In the genomic region with DNA sequence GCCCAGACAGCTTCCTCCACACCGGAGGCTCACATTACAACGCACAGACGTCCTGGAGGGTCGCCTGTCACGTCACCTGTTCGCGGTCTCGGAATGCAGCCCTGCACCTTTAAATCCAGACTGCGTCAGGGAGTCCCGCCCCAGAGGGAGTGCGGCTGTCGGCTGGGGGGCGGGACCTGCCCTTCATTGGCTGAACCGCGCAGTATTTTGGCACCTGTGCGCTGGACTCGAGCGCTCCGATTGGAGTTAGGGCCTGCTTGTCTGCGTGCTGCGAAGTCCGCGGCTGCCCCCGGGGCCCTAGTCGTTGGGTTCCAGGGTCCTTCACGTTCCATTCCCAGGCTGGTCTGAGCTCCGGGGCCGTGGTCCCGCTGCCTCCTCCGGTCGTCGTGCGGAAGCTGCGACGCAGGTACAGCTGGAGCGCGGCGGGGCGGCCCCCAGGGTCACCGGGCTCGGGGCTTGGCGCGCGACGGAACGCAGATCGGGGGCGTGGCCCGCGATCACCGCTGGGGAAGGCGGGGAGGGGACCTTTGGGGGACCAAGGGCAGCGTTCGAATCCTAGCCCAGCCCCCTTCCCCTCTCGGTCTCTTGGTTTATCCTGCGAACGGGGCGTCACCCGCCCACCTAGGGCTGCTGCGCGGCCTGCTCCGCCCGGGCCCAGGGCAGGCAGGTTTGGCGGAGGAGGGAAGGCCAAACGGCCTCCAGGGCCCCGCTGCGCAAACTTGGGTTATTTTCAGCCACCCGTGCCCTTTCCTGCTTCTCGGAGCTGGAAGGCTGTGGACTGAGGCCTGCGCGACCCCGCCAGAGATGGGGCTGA, we compare ENCODE assay signal across 1 cellular context.
TF ChIP-seq lines count a peak whose summit lies in the region.

A gene with protein sequence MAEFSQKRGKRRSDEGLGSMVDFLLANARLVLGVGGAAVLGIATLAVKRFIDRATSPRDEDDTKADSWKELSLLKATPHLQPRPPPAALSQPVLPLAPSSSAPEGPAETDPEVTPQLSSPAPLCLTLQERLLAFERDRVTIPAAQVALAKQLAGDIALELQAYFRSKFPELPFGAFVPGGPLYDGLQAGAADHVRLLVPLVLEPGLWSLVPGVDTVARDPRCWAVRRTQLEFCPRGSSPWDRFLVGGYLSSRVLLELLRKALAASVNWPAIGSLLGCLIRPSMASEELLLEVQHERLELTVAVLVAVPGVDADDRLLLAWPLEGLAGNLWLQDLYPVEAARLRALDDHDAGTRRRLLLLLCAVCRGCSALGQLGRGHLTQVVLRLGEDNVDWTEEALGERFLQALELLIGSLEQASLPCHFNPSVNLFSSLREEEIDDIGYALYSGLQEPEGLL (plus strand): TSS at position 331 of the 814 bp plus-strand sequence. CDS start 2,059 bp downstream, outside the sequence.

TF ChIP-seq in HEK293, 187 proteins besides CTCF, POLR2A, EP300 and RAD21 (continued from another document and continues in another):
- TF ChIP-seq INSM2 (tag by site-specific recombination; IDR thresholded peaks at IDR 0.05) (0 out of 2 replicates have a peak, but pooled peaks have one; percentile 4), ZNF561 (tag by site-specific recombination; IDR thresholded peaks at IDR 0.05; ENCODE audit: borderline replicate concordance) (0 out of 2 replicates have a peak, but pooled peaks have one; percentile 68), ZNF19 (tag by site-specific recombination; IDR thresholded peaks at IDR 0.05; ENCODE audit: low read depth) (no peak), ZNF223 (tag by site-specific recombination; IDR thresholded peaks at IDR 0.05) (no peak), ZNF843 (tag by site-specific recombination; IDR thresholded peaks at IDR 0.05) (no peak; the same call in 1 of the 2 replicates), ZBTB11 (tag by site-specific recombination; conservative IDR thresholded peaks at IDR 0.05; ENCODE audit: low read depth) (peak; percentile 79), BCL11B (tag by site-specific recombination; IDR thresholded peaks at IDR 0.05; ENCODE audit: low read depth) (peak; percentile 79; the same call in 1 of the 2 replicates), ZNF16 (tag by site-specific recombination; IDR thresholded peaks at IDR 0.05; ENCODE audit: low read depth) (no peak), ZNF311 (tag by site-specific recombination; IDR thresholded peaks at IDR 0.05; ENCODE audit: borderline replicate concordance) (no peak), ZNF529 (tag by site-specific recombination; IDR thresholded peaks at IDR 0.05; ENCODE audit: insufficient replicate concordance) (no peak), ZNF571 (tag by site-specific recombination; IDR thresholded peaks at IDR 0.05) (no peak), SCRT2 (tag by site-specific recombination; IDR thresholded peaks at IDR 0.05) (peak; percentile 98), GLIS1 (tag by site-specific recombination; IDR thresholded peaks at IDR 0.05) (peak; percentile 48; the same call in 1 of the 2 replicates), SP2 (tag by site-specific recombination; IDR thresholded peaks at IDR 0.05) (peak; percentile 97), ZEB2 (tag by site-specific recombination; IDR thresholded peaks at IDR 0.05) (peak; percentile 90), KLF8 (tag by site-specific recombination; IDR thresholded peaks at IDR 0.05) (peak; percentile 71), SP7 (tag by site-specific recombination; IDR thresholded peaks at IDR 0.05) (peak; percentile 64; the same call in 1 of the 2 replicates), ZIC2 (tag by site-specific recombination; IDR thresholded peaks at IDR 0.05) (peak; percentile 80), ZFP37 (tag by site-specific recombination; IDR thresholded peaks at IDR 0.05) (peak; percentile 60; the same call in 1 of the 2 replicates), ZNF174 (tag by site-specific recombination; IDR thresholded peaks at IDR 0.05) (no peak), HOXC10 (CRISPR knock-in tag; IDR thresholded peaks at IDR 0.05) (peak; percentile 99)
- TF ChIP-seq, protein P1, sequence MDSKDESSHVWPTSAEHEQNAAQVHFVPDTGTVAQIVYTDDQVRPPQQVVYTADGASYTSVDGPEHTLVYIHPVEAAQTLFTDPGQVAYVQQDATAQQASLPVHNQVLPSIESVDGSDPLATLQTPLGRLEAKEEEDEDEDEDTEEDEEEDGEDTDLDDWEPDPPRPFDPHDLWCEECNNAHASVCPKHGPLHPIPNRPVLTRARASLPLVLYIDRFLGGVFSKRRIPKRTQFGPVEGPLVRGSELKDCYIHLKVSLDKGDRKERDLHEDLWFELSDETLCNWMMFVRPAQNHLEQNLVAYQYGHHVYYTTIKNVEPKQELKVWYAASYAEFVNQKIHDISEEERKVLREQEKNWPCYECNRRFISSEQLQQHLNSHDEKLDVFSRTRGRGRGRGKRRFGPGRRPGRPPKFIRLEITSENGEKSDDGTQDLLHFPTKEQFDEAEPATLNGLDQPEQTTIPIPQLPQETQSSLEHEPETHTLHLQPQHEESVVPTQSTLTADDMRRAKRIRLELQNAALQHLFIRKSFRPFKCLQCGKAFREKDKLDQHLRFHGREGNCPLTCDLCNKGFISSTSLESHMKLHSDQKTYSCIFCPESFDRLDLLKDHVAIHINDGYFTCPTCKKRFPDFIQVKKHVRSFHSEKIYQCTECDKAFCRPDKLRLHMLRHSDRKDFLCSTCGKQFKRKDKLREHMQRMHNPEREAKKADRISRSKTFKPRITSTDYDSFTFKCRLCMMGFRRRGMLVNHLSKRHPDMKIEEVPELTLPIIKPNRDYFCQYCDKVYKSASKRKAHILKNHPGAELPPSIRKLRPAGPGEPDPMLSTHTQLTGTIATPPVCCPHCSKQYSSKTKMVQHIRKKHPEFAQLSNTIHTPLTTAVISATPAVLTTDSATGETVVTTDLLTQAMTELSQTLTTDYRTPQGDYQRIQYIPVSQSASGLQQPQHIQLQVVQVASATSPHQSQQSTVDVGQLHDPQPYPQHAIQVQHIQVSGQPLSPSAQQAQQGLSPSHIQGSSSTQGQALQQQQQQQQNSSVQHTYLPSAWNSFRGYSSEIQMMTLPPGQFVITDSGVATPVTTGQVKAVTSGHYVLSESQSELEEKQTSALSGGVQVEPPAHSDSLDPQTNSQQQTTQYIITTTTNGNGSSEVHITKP (tag by site-specific recombination; IDR thresholded peaks at IDR 0.05): peak; percentile 97
- TF ChIP-seq, protein P2, sequence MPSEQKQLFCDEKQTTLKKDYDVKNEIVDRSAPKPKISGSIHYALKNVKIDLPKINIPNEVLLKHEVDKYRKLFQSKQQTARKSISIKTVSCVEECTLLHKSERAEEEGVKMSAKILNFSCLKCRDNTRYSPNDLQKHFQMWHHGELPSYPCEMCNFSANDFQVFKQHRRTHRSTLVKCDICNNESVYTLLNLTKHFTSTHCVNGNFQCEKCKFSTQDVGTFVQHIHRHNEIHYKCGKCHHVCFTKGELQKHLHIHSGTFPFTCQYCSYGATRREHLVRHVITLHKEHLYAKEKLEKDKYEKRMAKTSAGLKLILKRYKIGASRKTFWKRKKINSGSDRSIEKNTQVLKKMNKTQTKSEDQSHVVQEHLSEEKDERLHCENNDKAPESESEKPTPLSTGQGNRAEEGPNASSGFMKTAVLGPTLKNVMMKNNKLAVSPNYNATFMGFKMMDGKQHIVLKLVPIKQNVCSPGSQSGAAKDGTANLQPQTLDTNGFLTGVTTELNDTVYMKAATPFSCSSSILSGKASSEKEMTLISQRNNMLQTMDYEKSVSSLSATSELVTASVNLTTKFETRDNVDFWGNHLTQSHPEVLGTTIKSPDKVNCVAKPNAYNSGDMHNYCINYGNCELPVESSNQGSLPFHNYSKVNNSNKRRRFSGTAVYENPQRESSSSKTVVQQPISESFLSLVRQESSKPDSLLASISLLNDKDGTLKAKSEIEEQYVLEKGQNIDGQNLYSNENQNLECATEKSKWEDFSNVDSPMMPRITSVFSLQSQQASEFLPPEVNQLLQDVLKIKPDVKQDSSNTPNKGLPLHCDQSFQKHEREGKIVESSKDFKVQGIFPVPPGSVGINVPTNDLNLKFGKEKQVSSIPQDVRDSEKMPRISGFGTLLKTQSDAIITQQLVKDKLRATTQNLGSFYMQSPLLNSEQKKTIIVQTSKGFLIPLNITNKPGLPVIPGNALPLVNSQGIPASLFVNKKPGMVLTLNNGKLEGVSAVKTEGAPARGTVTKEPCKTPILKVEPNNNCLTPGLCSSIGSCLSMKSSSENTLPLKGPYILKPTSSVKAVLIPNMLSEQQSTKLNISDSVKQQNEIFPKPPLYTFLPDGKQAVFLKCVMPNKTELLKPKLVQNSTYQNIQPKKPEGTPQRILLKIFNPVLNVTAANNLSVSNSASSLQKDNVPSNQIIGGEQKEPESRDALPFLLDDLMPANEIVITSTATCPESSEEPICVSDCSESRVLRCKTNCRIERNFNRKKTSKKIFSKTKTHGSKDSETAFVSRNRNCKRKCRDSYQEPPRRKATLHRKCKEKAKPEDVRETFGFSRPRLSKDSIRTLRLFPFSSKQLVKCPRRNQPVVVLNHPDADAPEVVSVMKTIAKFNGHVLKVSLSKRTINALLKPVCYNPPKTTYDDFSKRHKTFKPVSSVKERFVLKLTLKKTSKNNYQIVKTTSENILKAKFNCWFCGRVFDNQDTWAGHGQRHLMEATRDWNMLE (tag by site-specific recombination; conservative IDR thresholded peaks at IDR 0.05; ENCODE audit: low read depth): no peak
- TF ChIP-seq, protein P3, sequence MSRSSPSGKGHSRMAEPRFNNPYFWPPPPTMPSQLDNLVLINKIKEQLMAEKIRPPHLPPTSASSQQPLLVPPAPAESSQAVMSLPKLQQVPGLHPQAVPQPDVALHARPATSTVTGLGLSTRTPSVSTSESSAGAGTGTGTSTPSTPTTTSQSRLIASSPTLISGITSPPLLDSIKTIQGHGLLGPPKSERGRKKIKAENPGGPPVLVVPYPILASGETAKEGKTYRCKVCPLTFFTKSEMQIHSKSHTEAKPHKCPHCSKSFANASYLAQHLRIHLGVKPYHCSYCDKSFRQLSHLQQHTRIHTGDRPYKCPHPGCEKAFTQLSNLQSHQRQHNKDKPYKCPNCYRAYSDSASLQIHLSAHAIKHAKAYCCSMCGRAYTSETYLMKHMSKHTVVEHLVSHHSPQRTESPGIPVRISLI (tag by site-specific recombination; IDR thresholded peaks at IDR 0.05): no peak
- TF ChIP-seq, protein P4, sequence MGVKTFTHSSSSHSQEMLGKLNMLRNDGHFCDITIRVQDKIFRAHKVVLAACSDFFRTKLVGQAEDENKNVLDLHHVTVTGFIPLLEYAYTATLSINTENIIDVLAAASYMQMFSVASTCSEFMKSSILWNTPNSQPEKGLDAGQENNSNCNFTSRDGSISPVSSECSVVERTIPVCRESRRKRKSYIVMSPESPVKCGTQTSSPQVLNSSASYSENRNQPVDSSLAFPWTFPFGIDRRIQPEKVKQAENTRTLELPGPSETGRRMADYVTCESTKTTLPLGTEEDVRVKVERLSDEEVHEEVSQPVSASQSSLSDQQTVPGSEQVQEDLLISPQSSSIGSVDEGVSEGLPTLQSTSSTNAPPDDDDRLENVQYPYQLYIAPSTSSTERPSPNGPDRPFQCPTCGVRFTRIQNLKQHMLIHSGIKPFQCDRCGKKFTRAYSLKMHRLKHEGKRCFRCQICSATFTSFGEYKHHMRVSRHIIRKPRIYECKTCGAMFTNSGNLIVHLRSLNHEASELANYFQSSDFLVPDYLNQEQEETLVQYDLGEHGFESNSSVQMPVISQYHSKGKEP (tag by site-specific recombination; IDR thresholded peaks at IDR 0.05): no peak
- TF ChIP-seq, protein P5, sequence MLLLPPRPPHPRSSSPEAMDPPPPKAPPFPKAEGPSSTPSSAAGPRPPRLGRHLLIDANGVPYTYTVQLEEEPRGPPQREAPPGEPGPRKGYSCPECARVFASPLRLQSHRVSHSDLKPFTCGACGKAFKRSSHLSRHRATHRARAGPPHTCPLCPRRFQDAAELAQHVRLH (tag by site-specific recombination; IDR thresholded peaks at IDR 0.05): no peak
- TF ChIP-seq, protein P6, sequence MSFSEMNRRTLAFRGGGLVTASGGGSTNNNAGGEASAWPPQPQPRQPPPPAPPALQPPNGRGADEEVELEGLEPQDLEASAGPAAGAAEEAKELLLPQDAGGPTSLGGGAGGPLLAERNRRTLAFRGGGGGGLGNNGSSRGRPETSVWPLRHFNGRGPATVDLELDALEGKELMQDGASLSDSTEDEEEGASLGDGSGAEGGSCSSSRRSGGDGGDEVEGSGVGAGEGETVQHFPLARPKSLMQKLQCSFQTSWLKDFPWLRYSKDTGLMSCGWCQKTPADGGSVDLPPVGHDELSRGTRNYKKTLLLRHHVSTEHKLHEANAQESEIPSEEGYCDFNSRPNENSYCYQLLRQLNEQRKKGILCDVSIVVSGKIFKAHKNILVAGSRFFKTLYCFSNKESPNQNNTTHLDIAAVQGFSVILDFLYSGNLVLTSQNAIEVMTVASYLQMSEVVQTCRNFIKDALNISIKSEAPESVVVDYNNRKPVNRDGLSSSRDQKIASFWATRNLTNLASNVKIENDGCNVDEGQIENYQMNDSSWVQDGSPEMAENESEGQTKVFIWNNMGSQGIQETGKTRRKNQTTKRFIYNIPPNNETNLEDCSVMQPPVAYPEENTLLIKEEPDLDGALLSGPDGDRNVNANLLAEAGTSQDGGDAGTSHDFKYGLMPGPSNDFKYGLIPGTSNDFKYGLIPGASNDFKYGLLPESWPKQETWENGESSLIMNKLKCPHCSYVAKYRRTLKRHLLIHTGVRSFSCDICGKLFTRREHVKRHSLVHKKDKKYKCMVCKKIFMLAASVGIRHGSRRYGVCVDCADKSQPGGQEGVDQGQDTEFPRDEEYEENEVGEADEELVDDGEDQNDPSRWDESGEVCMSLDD (tag by site-specific recombination; IDR thresholded peaks at IDR 0.05): peak; percentile 66; the same call in 1 of the 2 replicates
